Comparison of ENCODE assay signal across 1 cellular context in the genomic region with DNA sequence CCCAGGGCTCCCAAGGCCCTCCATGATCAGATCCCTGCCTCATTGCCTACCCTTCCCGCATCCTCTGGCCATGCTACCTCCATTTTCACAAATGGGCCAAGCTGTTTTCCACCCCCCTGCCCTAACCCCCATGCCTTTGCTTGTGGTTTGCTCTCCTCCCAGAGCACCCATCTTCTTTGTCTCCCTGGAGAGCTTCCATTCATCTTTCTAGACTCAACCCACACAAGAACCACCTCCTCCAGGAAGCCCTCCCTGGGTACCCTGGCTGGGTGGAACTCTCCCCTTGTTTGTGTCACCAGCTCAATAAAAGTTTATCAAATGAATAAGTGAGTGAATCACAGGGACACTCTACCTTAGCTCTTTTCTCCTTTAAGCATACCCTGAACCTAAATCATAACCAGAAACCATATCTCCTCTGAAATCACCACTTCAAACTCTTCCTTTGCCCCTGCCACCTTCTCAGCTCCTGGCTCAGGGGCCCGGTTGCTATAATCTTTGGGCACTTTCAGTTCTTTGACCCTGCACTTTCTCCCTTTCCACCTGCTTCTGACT.
TF ChIP-seq lines count a peak whose summit lies in the region.

No MANE protein-coding gene starts in this region.

TF ChIP-seq in K562, 482 proteins besides CTCF, POLR2A, EP300 and RAD21:
- TF ChIP-seq PHF8 (IDR thresholded peaks at IDR 0.05; ENCODE audit: borderline replicate concordance, low read length) (no peak), MBD2 (IDR thresholded peaks at IDR 0.05; ENCODE audit: borderline replicate concordance, low read depth) (no peak), ZFP36 (IDR thresholded peaks at IDR 0.05; ENCODE audit: low read depth, low read length, partially characterized antibody) (peak; percentile 92), BCOR (IDR thresholded peaks at IDR 0.05) (0 out of 2 replicates have a peak, but pooled peaks have one; percentile 15)
- TF ChIP-seq, protein P1, sequence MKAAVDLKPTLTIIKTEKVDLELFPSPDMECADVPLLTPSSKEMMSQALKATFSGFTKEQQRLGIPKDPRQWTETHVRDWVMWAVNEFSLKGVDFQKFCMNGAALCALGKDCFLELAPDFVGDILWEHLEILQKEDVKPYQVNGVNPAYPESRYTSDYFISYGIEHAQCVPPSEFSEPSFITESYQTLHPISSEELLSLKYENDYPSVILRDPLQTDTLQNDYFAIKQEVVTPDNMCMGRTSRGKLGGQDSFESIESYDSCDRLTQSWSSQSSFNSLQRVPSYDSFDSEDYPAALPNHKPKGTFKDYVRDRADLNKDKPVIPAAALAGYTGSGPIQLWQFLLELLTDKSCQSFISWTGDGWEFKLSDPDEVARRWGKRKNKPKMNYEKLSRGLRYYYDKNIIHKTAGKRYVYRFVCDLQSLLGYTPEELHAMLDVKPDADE (conservative IDR thresholded peaks at IDR 0.05; ENCODE audit: control insufficient read depth, low read depth, low read length): no peak
